Comparison of ENCODE assay signal across 13 cellular contexts in the genomic region with DNA sequence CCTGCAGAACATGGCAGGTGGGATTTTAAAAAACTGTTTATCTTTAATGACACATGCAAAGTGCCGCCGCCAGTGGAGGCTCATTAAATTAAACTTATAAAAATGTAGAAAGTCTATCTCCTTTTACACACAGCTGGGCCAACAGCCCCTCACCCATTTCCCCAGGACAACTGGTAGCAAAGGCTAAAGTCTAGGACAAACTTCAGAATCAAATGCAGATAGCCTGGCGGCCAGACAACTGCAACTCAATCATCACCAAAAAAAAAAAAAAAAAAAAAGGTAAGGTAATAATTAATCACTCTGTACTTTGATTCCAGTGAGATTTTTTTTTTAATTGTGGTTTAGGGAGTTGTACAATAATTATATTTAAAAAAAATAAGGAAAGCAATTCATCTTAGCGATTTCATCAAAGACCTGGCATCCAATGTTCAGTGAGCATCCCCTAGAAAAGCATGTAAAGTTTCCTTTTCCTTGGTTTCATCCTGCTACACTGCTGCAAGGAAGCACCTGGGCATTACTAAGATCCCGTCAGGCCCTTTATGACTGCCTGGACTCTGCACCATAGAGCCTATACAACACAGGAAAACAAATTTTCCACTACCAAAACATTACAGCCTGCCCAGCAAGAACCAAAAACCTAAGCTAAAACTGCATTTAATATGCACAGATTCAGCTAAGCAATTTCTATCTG.
"Had no signal": no experiment of that assay in that cellular context is flagged by ENCODE, and none has a peak within 500 bp of the region (broad histone marks: within the 10 kb centered on the region; RNA-seq: fewer than 3 reads in every experiment).

No MANE protein-coding gene starts in this region.

- H3K27me3 ChIP-seq: dorsolateral prefrontal cortex, ovary, spleen, upper lobe of left lung had no signal

- H3K4me3 ChIP-seq: dorsolateral prefrontal cortex, ovary, spleen, upper lobe of left lung had no signal

- H3K9me3 ChIP-seq: ovary, spleen, upper lobe of left lung had no signal

- H3K27ac ChIP-seq: dorsolateral prefrontal cortex, ovary, upper lobe of left lung had no signal

- ATAC-seq: right cardiac atrium; stimulated activated naive B cell treated with anti-CD40 and anti-IgM and Interleukin-4, amounts not matched to agents 10 μg/mL and 1 μg/mL and 100 μg/mL, for 72 hours had no signal

- H3K36me3 ChIP-seq: ovary had no signal

- DNase-seq: activated CD4-positive, alpha-beta memory T cell treated with anti-CD3 and anti-CD28 coated beads for 36 hours; activated gamma-delta T cell; activated naive CD8-positive, alpha-beta T cell treated with anti-CD3 and anti-CD28 coated beads for 36 hours; activated T-cell treated with anti-CD3 and anti-CD28 coated beads, Interleukin-2, amount 50 U/mL, for 48 hours; dorsolateral prefrontal cortex; hypothalamus; ovary; right cardiac atrium; spleen; stimulated activated CD4-positive, alpha-beta T cell treated with anti-CD3 and anti-CD28 coated beads, Interleukin-2, amount 100 ng/mL, for 24 hours; stimulated activated naive B cell treated with anti-CD40 and anti-IgM and Interleukin-4, amounts not matched to agents 10 μg/mL and 1 μg/mL and 100 μg/mL, for 72 hours; substantia nigra; upper lobe of left lung had no signal
